25 cellular contexts compared by ENCODE assay signal in the genomic region with DNA sequence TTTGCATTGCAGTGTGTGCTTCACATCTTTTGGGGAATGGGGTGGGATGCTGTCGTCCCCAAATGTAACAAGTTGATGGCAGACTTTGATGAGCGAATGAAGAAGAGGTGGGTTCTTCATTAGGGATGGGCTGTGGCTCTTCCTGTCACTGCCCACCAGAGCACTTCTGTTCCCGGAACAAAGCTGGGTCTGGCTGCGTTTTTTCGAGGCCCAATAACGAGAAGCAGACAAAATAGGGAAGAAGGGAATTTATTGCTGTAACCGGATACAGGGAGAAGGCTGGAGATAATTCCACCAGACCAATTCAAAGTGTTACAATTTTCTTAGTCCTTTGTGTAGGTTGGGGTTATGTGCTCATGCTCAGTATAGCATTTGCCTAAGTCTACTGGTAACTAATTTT.
"Had no signal": no experiment of that assay in that cellular context is flagged by ENCODE, and none has a peak within 500 bp of the region (broad histone marks: within the 10 kb centered on the region; RNA-seq: fewer than 3 reads in every experiment).

No MANE protein-coding gene starts in this region.

- H3K4me1 ChIP-seq: parathyroid adenoma, vagina had no signal

- H3K27ac ChIP-seq: foreskin keratinocyte, parathyroid adenoma, vagina had no signal

- H3K27ac Mint-ChIP-seq: activated CD4-positive, alpha-beta T cell treated with anti-CD3 and anti-CD28 coated beads, Interleukin-2, amount 10 ng/mL, durations not matched to agents 7 days and 5 days; activated CD8-positive, alpha-beta memory T cell treated with anti-CD3 and anti-CD28 coated beads, Interleukin-2, amount 10 ng/mL, durations not matched to agents 7 days and 5 days; activated CD8-positive, alpha-beta T cell treated with anti-CD3 and anti-CD28 coated beads for 36 hours; activated naive CD8-positive, alpha-beta T cell treated with anti-CD3 and anti-CD28 coated beads, Interleukin-2, amount 50 U/mL, for 24 hours; natural killer cell; stimulated activated naive B cell treated with anti-CD40 and anti-IgM and Interleukin-4, amounts not matched to agents 10 μg/mL and 1 μg/mL and 100 μg/mL, for 72 hours; type B pancreatic cell had no signal

- H3K9me3 Mint-ChIP-seq: activated CD4-positive, alpha-beta T cell treated with anti-CD3 and anti-CD28 coated beads, Interleukin-2, amount 10 ng/mL, durations not matched to agents 7 days and 5 days; activated CD8-positive, alpha-beta T cell treated with anti-CD3 and anti-CD28 coated beads for 36 hours; activated naive CD8-positive, alpha-beta T cell treated with anti-CD3 and anti-CD28 coated beads, Interleukin-2, amount 50 U/mL, for 24 hours; natural killer cell; type B pancreatic cell had no signal

- H3K27me3 Mint-ChIP-seq: activated CD4-positive, alpha-beta T cell treated with anti-CD3 and anti-CD28 coated beads, Interleukin-2, amount 10 ng/mL, durations not matched to agents 7 days and 5 days had no signal

- ATAC-seq: activated CD8-positive, alpha-beta memory T cell treated with anti-CD3 and anti-CD28 coated beads, Interleukin-2, amount 10 ng/mL, durations not matched to agents 7 days and 5 days; activated CD8-positive, alpha-beta T cell treated with anti-CD3 and anti-CD28 coated beads for 36 hours; activated naive CD8-positive, alpha-beta T cell treated with anti-CD3 and anti-CD28 coated beads, Interleukin-2, amount 50 U/mL, for 24 hours; foreskin keratinocyte; left colon; natural killer cell; sciatic nerve; stimulated activated naive B cell treated with anti-CD40 and anti-IgM and Interleukin-4, amounts not matched to agents 10 μg/mL and 1 μg/mL and 100 μg/mL, for 72 hours had no signal

- H3K4me3 Mint-ChIP-seq: activated CD4-positive, alpha-beta T cell treated with anti-CD3 and anti-CD28 coated beads, Interleukin-2, amount 10 ng/mL, durations not matched to agents 7 days and 5 days; activated CD8-positive, alpha-beta memory T cell treated with anti-CD3 and anti-CD28 coated beads, Interleukin-2, amount 10 ng/mL, durations not matched to agents 7 days and 5 days; activated CD8-positive, alpha-beta T cell treated with anti-CD3 and anti-CD28 coated beads for 36 hours; activated naive CD8-positive, alpha-beta T cell treated with anti-CD3 and anti-CD28 coated beads, Interleukin-2, amount 50 U/mL, for 24 hours; natural killer cell; stimulated activated naive B cell treated with anti-CD40 and anti-IgM and Interleukin-4, amounts not matched to agents 10 μg/mL and 1 μg/mL and 100 μg/mL, for 72 hours; type B pancreatic cell had no signal

- H3K4me1 Mint-ChIP-seq: activated CD4-positive, alpha-beta T cell treated with anti-CD3 and anti-CD28 coated beads, Interleukin-2, amount 10 ng/mL, durations not matched to agents 7 days and 5 days; activated CD8-positive, alpha-beta memory T cell treated with anti-CD3 and anti-CD28 coated beads, Interleukin-2, amount 10 ng/mL, durations not matched to agents 7 days and 5 days; activated naive CD8-positive, alpha-beta T cell treated with anti-CD3 and anti-CD28 coated beads, Interleukin-2, amount 50 U/mL, for 24 hours; natural killer cell; stimulated activated naive B cell treated with anti-CD40 and anti-IgM and Interleukin-4, amounts not matched to agents 10 μg/mL and 1 μg/mL and 100 μg/mL, for 72 hours had no signal

- DNase-seq: activated CD4-positive, alpha-beta T cell treated with anti-CD3 and anti-CD28 coated beads, Interleukin-2, amount 10 ng/mL, durations not matched to agents 7 days and 5 days; activated CD4-positive, CD25-positive, alpha-beta regulatory T cell treated with anti-CD3 and anti-CD28 coated beads, Interleukin-2, amount 50 U/mL, for 72 hours; activated CD8-positive, alpha-beta memory T cell treated with anti-CD3 and anti-CD28 coated beads, Interleukin-2, amount 10 ng/mL, durations not matched to agents 7 days and 5 days; activated CD8-positive, alpha-beta T cell treated with anti-CD3 and anti-CD28 coated beads for 36 hours; activated gamma-delta T cell; activated naive CD4-positive, alpha-beta T cell treated with anti-CD3 and anti-CD28 coated beads, Interleukin-2, amount 50 U/mL, for 16 hours; activated naive CD8-positive, alpha-beta T cell treated with anti-CD3 and anti-CD28 coated beads, Interleukin-2, amount 50 U/mL, for 24 hours; activated T-cell treated with anti-CD3 and anti-CD28 coated beads for 4 hours; caudate nucleus; dermis blood vessel endothelial cell; effector CD8-positive, alpha-beta T cell; erythroblast; foreskin keratinocyte; left colon; natural killer cell; stimulated activated CD4-positive, alpha-beta T cell treated with anti-CD3 and anti-CD28 coated beads, Interleukin-2, amount 100 ng/mL, for 48 hours; stimulated activated CD8-positive, alpha-beta memory T cell treated with anti-CD3 and anti-CD28 coated beads, Interleukin-4, amount 100 ng/mL, for 48 hours; stimulated activated naive B cell treated with anti-CD40 and anti-IgM and Interleukin-4, amounts not matched to agents 10 μg/mL and 1 μg/mL and 100 μg/mL, for 72 hours; T-helper 1 cell; WERI-Rb-1 had no signal

- H3K36me3 ChIP-seq: vagina, WERI-Rb-1 had no signal

- H3K36me3 Mint-ChIP-seq: activated CD8-positive, alpha-beta memory T cell treated with anti-CD3 and anti-CD28 coated beads, Interleukin-2, amount 10 ng/mL, durations not matched to agents 7 days and 5 days; natural killer cell; stimulated activated naive B cell treated with anti-CD40 and anti-IgM and Interleukin-4, amounts not matched to agents 10 μg/mL and 1 μg/mL and 100 μg/mL, for 72 hours; type B pancreatic cell had no signal

- H3K9me3 ChIP-seq: vagina had no signal

- H3K27me3 ChIP-seq: foreskin keratinocyte, vagina had no signal

- H3K4me3 ChIP-seq: lung, vagina had no signal
